Comparison of ENCODE assay signal across 14 cellular contexts in the genomic region with DNA sequence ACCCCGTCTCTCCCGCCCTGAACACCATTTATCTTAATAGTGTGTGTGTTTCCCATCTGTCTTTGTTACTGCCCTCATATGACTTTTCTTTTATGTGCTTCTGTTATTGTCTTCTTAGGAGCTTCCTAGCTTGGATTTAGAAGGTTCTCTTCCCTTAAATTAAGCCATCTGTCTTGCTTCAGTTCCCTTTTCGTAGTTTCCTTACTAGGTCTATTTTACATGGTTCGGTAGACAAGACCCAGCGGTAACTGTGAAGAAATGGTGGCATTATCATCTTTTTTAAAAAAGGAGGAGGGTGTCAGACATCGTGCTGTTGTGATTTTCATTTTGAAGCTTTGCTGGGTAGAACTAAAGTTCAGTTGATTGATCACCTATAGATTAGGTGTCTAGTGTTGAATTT. TPM values are rescaled to one million over a fixed set of nuclear protein-coding genes. Genes with fewer than 3 reads are reported as not detected.
A peak's percentile ranks its signal among the peaks of the same experiment; 100 is the strongest.
DNase-seq lines count a peak whose midpoint lies in the region; ATAC-seq lines count a peak whose summit lies in the region.
"Had no signal": no experiment of that assay in that cellular context is flagged by ENCODE, and none has a peak within 500 bp of the region (broad histone marks: within the 10 kb centered on the region; RNA-seq: fewer than 3 reads in every experiment).

No MANE protein-coding gene starts in this region.

- peak overlapping the region; percentile 85 for H3K27ac Mint-ChIP-seq in activated naive CD8-positive, alpha-beta T cell treated with anti-CD3 and anti-CD28 coated beads, Interleukin-2, amount 10 ng/mL, durations not matched to agents 7 days and 5 days
- peak overlapping the region; percentile 85 for H3K27ac Mint-ChIP-seq in stimulated activated naive B cell treated with anti-CD40 and anti-IgM and Interleukin-4, amounts not matched to agents 10 μg/mL and 1 μg/mL and 100 μg/mL, for 72 hours

- 79 to 95% methylated on average over 6 of the region's 6 CpGs for WGBS in aorta, 2 donors

- no peaks in the 10 kb centered on the region for H3K9me3 Mint-ChIP-seq in activated naive CD8-positive, alpha-beta T cell treated with anti-CD3 and anti-CD28 coated beads, Interleukin-2, amount 10 ng/mL, durations not matched to agents 7 days and 5 days
- H3K9me3 Mint-ChIP-seq in stimulated activated naive B cell treated with anti-CD40 and anti-IgM and Interleukin-4, amounts not matched to agents 10 μg/mL and 1 μg/mL and 100 μg/mL, for 72 hours: peaks cover 0 to 1% of the 10 kb centered on the region in 2 donors

- no peak overlapping the region for H3K4me3 ChIP-seq in aorta (ENCODE audit: low read length in 2 of 2)

- intact Hi-C loops in cardiac septum (cut with DNase I): no loop called here
- intact Hi-C loops in left ventricle myocardium superior (cut with micrococcal nuclease): no loop called here
- intact Hi-C loops in aorta (cut with DNase I): no loop called here

- no peak overlapping the region for H3K27ac ChIP-seq in aorta (ENCODE audit: low read depth in 1 of 2, low read length in 2 of 2)
- H3K27ac ChIP-seq: parathyroid adenoma had no signal

- POLR2A ChIA-PET in activated naive CD8-positive, alpha-beta T cell treated with anti-CD3 and anti-CD28 coated beads, Interleukin-2, amount 10 ng/mL, durations not matched to agents 7 days and 5 days (lab: Charles Lee): interaction anchor here (0.6 to 4.3 kb wide), 7 partner anchors 9 to 102 kb away, joined by 3 to 33 read pairs (median 7); no protein-coding TSS in a partner anchor

- peaks cover 75% of the 10 kb centered on the region for H3K4me1 Mint-ChIP-seq in activated naive CD8-positive, alpha-beta T cell treated with anti-CD3 and anti-CD28 coated beads, Interleukin-2, amount 10 ng/mL, durations not matched to agents 7 days and 5 days
- peaks cover 76 to 92% of the 10 kb centered on the region in 2 donors for H3K4me1 Mint-ChIP-seq in stimulated activated naive B cell treated with anti-CD40 and anti-IgM and Interleukin-4, amounts not matched to agents 10 μg/mL and 1 μg/mL and 100 μg/mL, for 72 hours

- peaks cover 46% of the 10 kb centered on the region for H3K36me3 Mint-ChIP-seq in activated naive CD8-positive, alpha-beta T cell treated with anti-CD3 and anti-CD28 coated beads, Interleukin-2, amount 10 ng/mL, durations not matched to agents 7 days and 5 days
- H3K36me3 Mint-ChIP-seq in stimulated activated naive B cell treated with anti-CD40 and anti-IgM and Interleukin-4, amounts not matched to agents 10 μg/mL and 1 μg/mL and 100 μg/mL, for 72 hours: peaks cover 35 to 69% of the 10 kb centered on the region in 2 donors

- peak; percentile 10 for DNase-seq in cardiac septum (ENCODE audit: low spot score)
- DNase-seq in left ventricle myocardium superior: no peak
- DNase-seq in NOMO-1 treated with dmso at 0.1 percent for 144 hours (lab: John Stamatoyannopoulos, UW; ENCODE audit: unreplicated experiment): peak; percentile 24
- DNase-seq in activated naive CD8-positive, alpha-beta T cell treated with anti-CD3 and anti-CD28 coated beads, Interleukin-2, amount 10 ng/mL, durations not matched to agents 7 days and 5 days: no peak
- DNase-seq in stimulated activated naive B cell treated with anti-CD40 and anti-IgM and Interleukin-4, amounts not matched to agents 10 μg/mL and 1 μg/mL and 100 μg/mL, for 72 hours: no peak
- DNase-seq in A172 (ENCODE audit: low spot score): no peak
- DNase-seq in EL: no peak
- DNase-seq in aorta: no peak
- DNase-seq: activated CD8-positive, alpha-beta memory T cell treated with anti-CD3 and anti-CD28 coated beads, Interleukin-2, amount 50 U/mL, for 4 hours; GOT3; hippocampal formation; NCI-H1417 treated with DMSO at 0.1 percent for 48 hours; NCI-H774 had no signal

- H3K4me3 Mint-ChIP-seq in activated naive CD8-positive, alpha-beta T cell treated with anti-CD3 and anti-CD28 coated beads, Interleukin-2, amount 10 ng/mL, durations not matched to agents 7 days and 5 days: peak overlapping the region; percentile 58
- peak overlapping the region; percentile 73 to 79 for H3K4me3 Mint-ChIP-seq in stimulated activated naive B cell treated with anti-CD40 and anti-IgM and Interleukin-4, amounts not matched to agents 10 μg/mL and 1 μg/mL and 100 μg/mL, for 72 hours

- H3K4me1 ChIP-seq in aorta (ENCODE audit: control insufficient read depth in 1 of 2, insufficient read depth in 2 of 2, low read length in 2 of 2): peaks cover 0 to 3% of the 10 kb centered on the region in 2 donors

- H3K27me3 ChIP-seq in aorta (ENCODE audit: control insufficient read depth in 1 of 2, insufficient read depth in 2 of 2, low read length in 1 of 2): no peaks in the 10 kb centered on the region

- H3K27me3 Mint-ChIP-seq in activated naive CD8-positive, alpha-beta T cell treated with anti-CD3 and anti-CD28 coated beads, Interleukin-2, amount 10 ng/mL, durations not matched to agents 7 days and 5 days: no peaks in the 10 kb centered on the region
- no peaks in the 10 kb centered on the region for H3K27me3 Mint-ChIP-seq in stimulated activated naive B cell treated with anti-CD40 and anti-IgM and Interleukin-4, amounts not matched to agents 10 μg/mL and 1 μg/mL and 100 μg/mL, for 72 hours

- no peaks in the 10 kb centered on the region for H3K9me3 ChIP-seq in aorta (ENCODE audit: control insufficient read depth, low read length)

- ATAC-seq in left ventricle myocardium superior (no peak), aorta (ENCODE audit: low FRiP score) (no peak)
- ATAC-seq in activated naive CD8-positive, alpha-beta T cell treated with anti-CD3 and anti-CD28 coated beads, Interleukin-2, amount 10 ng/mL, durations not matched to agents 7 days and 5 days (ENCODE audit: low read depth): no peak
- ATAC-seq in stimulated activated naive B cell treated with anti-CD40 and anti-IgM and Interleukin-4, amounts not matched to agents 10 μg/mL and 1 μg/mL and 100 μg/mL, for 72 hours (replicated peaks): peak; percentile 31 to 45

- H3K36me3 ChIP-seq in aorta (ENCODE audit: control insufficient read depth in 1 of 2, insufficient read depth in 2 of 2, low read length in 1 of 2): no peaks in the 10 kb centered on the region

RNA-seq across cellular contexts. Expression of a gene that starts 10.3 kb away (rescaled TPM):
- 33.2 TPM for total RNA-seq in cardiac septum
- total RNA-seq in left ventricle myocardium superior: 39.9 TPM
- total RNA-seq in activated naive CD8-positive, alpha-beta T cell treated with anti-CD3 and anti-CD28 coated beads, Interleukin-2, amount 10 ng/mL, durations not matched to agents 7 days and 5 days: 10 to 100 TPM; 69.6 to 70.0 TPM
- total RNA-seq in A172 (2014; rRNA removed; shearing (Covaris generic)): 29.1 and 44.0 TPM in 2 replicates
- 10 to 100 TPM; 38.9 to 44.6 TPM for total RNA-seq in aorta
- polyA plus RNA-seq in aorta: 10 to 100 TPM; 28.8 to 42.9 TPM

Comparison
In these comparisons a context has a peak if more than half of its experiments do, and no peak if none do; other contexts are left out.
1. DNase-seq: peak in cardiac septum (single experiment) and NOMO-1 treated with dmso at 0.1 percent for 144 hours (single experiment); none in left ventricle myocardium superior (single experiment), activated naive CD8-positive, alpha-beta T cell treated with anti-CD3 and anti-CD28 coated beads, Interleukin-2, amount 10 ng/mL, durations not matched to agents 7 days and 5 days (single experiment), stimulated activated naive B cell treated with anti-CD40 and anti-IgM and Interleukin-4, amounts not matched to agents 10 μg/mL and 1 μg/mL and 100 μg/mL, for 72 hours (single experiment), A172 (single experiment), EL (single experiment) and aorta (0 of 2).
2. ATAC-seq: peak in stimulated activated naive B cell treated with anti-CD40 and anti-IgM and Interleukin-4, amounts not matched to agents 10 μg/mL and 1 μg/mL and 100 μg/mL, for 72 hours (2 of 2); none in left ventricle myocardium superior (single experiment), activated naive CD8-positive, alpha-beta T cell treated with anti-CD3 and anti-CD28 coated beads, Interleukin-2, amount 10 ng/mL, durations not matched to agents 7 days and 5 days (single experiment) and aorta (single experiment).